ENCODE assay signal across 12 cellular contexts in genomic region chr13:46530084-46530935, GRCh38. TPM values are rescaled to one million over a fixed set of nuclear protein-coding genes. Genes with fewer than 3 reads are reported as not detected.
A peak's percentile ranks its signal among the peaks of the same experiment; 100 is the strongest.
DNase-seq lines count a peak whose midpoint lies in the region; ATAC-seq and TF ChIP-seq lines count a peak whose summit lies in the region.
"Had no signal": no experiment of that assay in that cellular context is flagged by ENCODE, and none has a peak within 500 bp of the region (broad histone marks: within the 10 kb centered on the region; RNA-seq: fewer than 3 reads in every experiment).

No MANE protein-coding gene starts in this region.

- no peak overlapping the region for H3K27ac ChIP-seq in mammary epithelial cell (ENCODE audit: insufficient read depth, low read depth, low read length)
- H3K27ac ChIP-seq in breast epithelium = no peak overlapping the region
- peak overlapping the region; percentile 88 for H3K27ac ChIP-seq in SK-N-MC
- no peak overlapping the region for H3K27ac ChIP-seq in aorta (ENCODE audit: low read depth in 1 of 2, low read length in 2 of 2)
- peak overlapping the region in 1 of 2 donors; percentile 53 for H3K27ac ChIP-seq in coronary artery
- H3K27ac ChIP-seq in ovary = no peak overlapping the region
- H3K27ac ChIP-seq: dorsolateral prefrontal cortex, tibial artery had no signal

- no TSS peak for BruUV-seq in mammary epithelial cell (replicated peaks; lab: Mats Ljungman, UMichigan)

- H3K4me2 ChIP-seq in mammary epithelial cell (ENCODE audit: insufficient read depth, low read depth, low read length) = no peak overlapping the region

- H3K4me3 ChIP-seq in mammary epithelial cell (replicated peaks in 1 of 3; ENCODE audit: insufficient read depth in 1 of 3, low read depth in 2 of 3, low read length in 3 of 3) = no peak overlapping the region
- no peak overlapping the region for H3K4me3 ChIP-seq in breast epithelium
- 0 out of 2 replicates have a peak overlapping the region, but pooled peaks have one; percentile 12 for H3K4me3 ChIP-seq in SK-N-MC
- no peak overlapping the region for H3K4me3 ChIP-seq in fibroblast of the aortic adventitia (ENCODE audit: low read depth, low read length)
- no peak overlapping the region for H3K4me3 ChIP-seq in aorta (ENCODE audit: low read length in 2 of 2)
- no peak overlapping the region for H3K4me3 ChIP-seq in coronary artery
- H3K4me3 ChIP-seq in ovary = no peak overlapping the region
- H3K4me3 ChIP-seq: dorsolateral prefrontal cortex, tibial artery had no signal

- H3K9me3 ChIP-seq in mammary epithelial cell (replicated peaks; ENCODE audit: insufficient read depth, low read length) (no peaks in the 10 kb centered on the region), breast epithelium (no peaks in the 10 kb centered on the region), SK-N-MC (ENCODE audit: low read depth, low read length) (no peaks in the 10 kb centered on the region), aorta (ENCODE audit: control insufficient read depth, low read length) (peaks cover 3% of the 10 kb centered on the region), ovary (no peaks in the 10 kb centered on the region)
- H3K9me3 ChIP-seq: tibial artery had no signal

- dilution Hi-C loops in mammary epithelial cell (cut with HindIII; ENCODE audit: low sequenced_read_pairs) = no loop called here

- DNase-seq in mammary epithelial cell (peak; percentile 20), breast epithelium (ENCODE audit: low spot score in 2 of 2) (no peak), SK-N-MC (ENCODE audit: low read depth, low spot score) (no peak), fibroblast of the aortic adventitia (ENCODE audit: low read depth) (peak; percentile 76), aorta (no peak), mesenteric fat pad (ENCODE audit: low spot score) (no peak), coronary artery (ENCODE audit: low spot score) (no peak), ovary (no peak)
- DNase-seq: activated effector memory CD4-positive, alpha-beta T cell treated with Interleukin-2 at 50 U/mL for 16 hours; dorsolateral prefrontal cortex; midbrain; tibial artery had no signal

- TF ChIP-seq POLR2A in breast epithelium (IDR thresholded peaks at IDR 0.05) = no peak
- no peak for TF ChIP-seq POLR2A in ovary (IDR thresholded peaks at IDR 0.05)

- 66% methylated on average over 4 of the region's 4 CpGs for WGBS in mammary epithelial cell (ENCODE audit: low coverage, missing lambda C conversion rate)
- WGBS in aorta, 2 donors = 40 to 42% methylated on average over 4 of the region's 4 CpGs
- WGBS in ovary, 3 donors = 45 to 50% (median 46%) methylated on average over 4 of the region's 4 CpGs

- no peak for TF ChIP-seq EP300 in ovary (IDR thresholded peaks at IDR 0.05)

- H3K36me3 ChIP-seq in mammary epithelial cell (ENCODE audit: insufficient read depth, low read length) = no peaks in the 10 kb centered on the region
- H3K36me3 ChIP-seq in breast epithelium = no peaks in the 10 kb centered on the region
- no peaks in the 10 kb centered on the region for H3K36me3 ChIP-seq in SK-N-MC (ENCODE audit: insufficient read depth, low read length)
- no peaks in the 10 kb centered on the region for H3K36me3 ChIP-seq in aorta (ENCODE audit: control insufficient read depth in 1 of 2, insufficient read depth in 2 of 2, low read length in 1 of 2)
- H3K36me3 ChIP-seq in ovary = no peaks in the 10 kb centered on the region
- H3K36me3 ChIP-seq: tibial artery had no signal

- no peaks in the 10 kb centered on the region for H3K4me1 ChIP-seq in mammary epithelial cell (ENCODE audit: insufficient read depth, low read length)
- no peaks in the 10 kb centered on the region for H3K4me1 ChIP-seq in breast epithelium
- peaks cover 0 to 4% of the 10 kb centered on the region in 2 donors for H3K4me1 ChIP-seq in aorta (ENCODE audit: control insufficient read depth in 1 of 2, insufficient read depth in 2 of 2, low read length in 2 of 2)
- H3K4me1 ChIP-seq in ovary (ENCODE audit: insufficient read depth) = no peaks in the 10 kb centered on the region

- peak; percentile 34 for ATAC-seq in aorta (ENCODE audit: low FRiP score)

- no peaks in the 10 kb centered on the region for H4K20me1 ChIP-seq in mammary epithelial cell (ENCODE audit: insufficient read depth, low read length)

- H3K79me2 ChIP-seq in mammary epithelial cell (ENCODE audit: insufficient read depth, low read length) = no peaks in the 10 kb centered on the region

- H3K27me3 ChIP-seq in mammary epithelial cell (ENCODE audit: insufficient read depth, low read length) = peaks cover 1% of the 10 kb centered on the region
- no peaks in the 10 kb centered on the region for H3K27me3 ChIP-seq in breast epithelium
- H3K27me3 ChIP-seq in aorta (ENCODE audit: control insufficient read depth in 1 of 2, insufficient read depth in 2 of 2, low read length in 1 of 2) = no peaks in the 10 kb centered on the region
- H3K27me3 ChIP-seq in ovary = no peaks in the 10 kb centered on the region
- H3K27me3 ChIP-seq: tibial artery had no signal

- intact Hi-C loops in mammary epithelial cell (cut with micrococcal nuclease) = no loop called here
- intact Hi-C loops in breast epithelium (cut with DNase I; ENCODE audit: low total_unique reads) = no loop called here
- intact Hi-C loops in aorta (cut with DNase I) = no loop called here
- intact Hi-C loops in ovary (cut with DNase I) = no loop called here

- TF ChIP-seq CTCF in mammary epithelial cell (conservative IDR thresholded peaks at IDR 0.05 in 1 of 2, IDR thresholded peaks at IDR 0.05 in 1 of 2; ENCODE audit: extremely low read depth in 1 of 2, insufficient read depth in 1 of 2, low read depth in 1 of 2, low read length in 2 of 2) (no peak), breast epithelium (IDR thresholded peaks at IDR 0.05) (no peak), fibroblast of the aortic adventitia (IDR thresholded peaks at IDR 0.05; ENCODE audit: insufficient read depth, low read length) (no peak), coronary artery (IDR thresholded peaks at IDR 0.05) (no peak), ovary (IDR thresholded peaks at IDR 0.05) (no peak)

- no peak overlapping the region for H2AFZ ChIP-seq in mammary epithelial cell (ENCODE audit: low read depth, low read length)

- no peak overlapping the region for H3K9ac ChIP-seq in mammary epithelial cell (ENCODE audit: insufficient read depth, low read length)
- peak overlapping the region; percentile 25 for H3K9ac ChIP-seq in SK-N-MC (ENCODE audit: insufficient read length)

- in situ Hi-C loops in mammary epithelial cell (cut with MboI; ENCODE audit: low sequenced_read_pairs in 2 of 2) = no loop called here

- CTCF ChIA-PET in mammary epithelial cell (lab: Charles Lee; ENCODE audit: low non-redundant PET) = no interaction called here

RNA-seq across cellular contexts. Expression of gene LRCH1, which starts 22.7 kb away (rescaled TPM):
- total RNA-seq in mammary epithelial cell (10 to 100 TPM; 13.2 to 21.2 TPM), breast epithelium (10 to 100 TPM; 17.0 to 40.4 (median 24.6) TPM), fibroblast of the aortic adventitia (ENCODE audit: low replicate concordance) (8.2 and 9.5 TPM in 2 replicates), aorta (10 to 100 TPM; 44.4 to 46.5 TPM), mesenteric fat pad (21.0 TPM), ovary (10 to 100 TPM; 10.1 to 19.3 (median 15.8) TPM)
- polyA plus RNA-seq in mammary epithelial cell (10.3 TPM), aorta (10 to 100 TPM; 12.3 to 13.1 TPM), ovary (10 to 100 TPM in 1 of 2 donors, 1 to 10 TPM in 1; 7.6 to 18.8 TPM)
- polyA minus RNA-seq in mammary epithelial cell = 20.1 TPM

Comparison
In these comparisons a context has a peak if more than half of its experiments do, and no peak if none do; other contexts are left out.
1. DNase-seq: peak in mammary epithelial cell (single experiment) and fibroblast of the aortic adventitia (single experiment); none in breast epithelium (0 of 2), SK-N-MC (single experiment), aorta (0 of 2), mesenteric fat pad (single experiment), coronary artery (single experiment) and ovary (0 of 5).